Comparison of ENCODE assay signal across 18 cellular contexts in genomic region chr11:17428261-17428660, GRCh38. TPM values are rescaled to one million over a fixed set of nuclear protein-coding genes. Genes with fewer than 3 reads are reported as not detected.
DNase-seq lines count a peak whose midpoint lies in the region; ATAC-seq and TF ChIP-seq lines count a peak whose summit lies in the region.
"Had no signal": no experiment of that assay in that cellular context is flagged by ENCODE, and none has a peak within 500 bp of the region (broad histone marks: within the 10 kb centered on the region; RNA-seq: fewer than 3 reads in every experiment).

No MANE protein-coding gene starts in this region.

- H3K4me2 ChIP-seq in BLaER1 = peak overlapping the region; percentile 12; the same call in 1 of the 2 replicates

- peak overlapping the region; percentile 5 for H3K27ac Mint-ChIP-seq in neural crest cell (ENCODE audit: unreplicated experiment)
- no peak overlapping the region for H3K27ac Mint-ChIP-seq in osteocyte (ENCODE audit: unreplicated experiment)
- H3K27ac Mint-ChIP-seq: CD8-positive, alpha-beta T cell had no signal

- H3K4me1 Mint-ChIP-seq in neural crest cell (peaks cover 28% of the 10 kb centered on the region), osteocyte (ENCODE audit: unreplicated experiment) (no peaks in the 10 kb centered on the region)

- H3K27me3 Mint-ChIP-seq in neural crest cell (ENCODE audit: low read depth) (no peaks in the 10 kb centered on the region), osteocyte (ENCODE audit: unreplicated experiment) (peaks cover 15% of the 10 kb centered on the region)

- H4K20me1 ChIP-seq in BLaER1 = no peaks in the 10 kb centered on the region

- TF ChIP-seq CTCF in neural crest cell (conservative IDR thresholded peaks at IDR 0.05) (no peak), osteocyte (IDR thresholded peaks at IDR 0.05) (no peak)

- no peaks in the 10 kb centered on the region for H3K27me3 ChIP-seq in BLaER1
- H3K27me3 ChIP-seq: BE2C had no signal

- H3K27ac ChIP-seq in BLaER1 (peak overlapping the region; percentile 46; the same call in 1 of the 2 replicates), KOPT-K1 (ENCODE audit: low read depth, low read length, poor library complexity, severe bottlenecking) (peak overlapping the region; percentile 82)
- H3K27ac ChIP-seq: 22Rv1, C4-2B, GM23248 had no signal

- H3K4me3 Mint-ChIP-seq in neural crest cell = no peak overlapping the region
- H3K4me3 Mint-ChIP-seq in osteocyte (ENCODE audit: unreplicated experiment) = no peak overlapping the region
- H3K4me3 Mint-ChIP-seq: CD8-positive, alpha-beta T cell had no signal

- no peak for ATAC-seq in GM18505 (IDR thresholded peaks at IDR 0.05; ENCODE audit: unreplicated experiment)
- ATAC-seq: CD8-positive, alpha-beta T cell had no signal

- H3K9me3 Mint-ChIP-seq in neural crest cell (no peaks in the 10 kb centered on the region), osteocyte (ENCODE audit: unreplicated experiment) (no peaks in the 10 kb centered on the region)
- H3K9me3 Mint-ChIP-seq: CD4-positive, CD25-positive, alpha-beta regulatory T cell; CD8-positive, alpha-beta T cell had no signal

- H3K36me3 ChIP-seq in BLaER1 = no peaks in the 10 kb centered on the region
- H3K36me3 ChIP-seq in KOPT-K1 (ENCODE audit: insufficient read depth, low read length) = no peaks in the 10 kb centered on the region
- H3K36me3 ChIP-seq: BE2C had no signal

- H3K36me3 Mint-ChIP-seq in neural crest cell (ENCODE audit: low read depth) (no peaks in the 10 kb centered on the region), osteocyte (ENCODE audit: unreplicated experiment) (no peaks in the 10 kb centered on the region)
- H3K36me3 Mint-ChIP-seq: CD4-positive, CD25-positive, alpha-beta regulatory T cell; CD8-positive, alpha-beta T cell had no signal

- peaks cover 86% of the 10 kb centered on the region for H3K4me1 ChIP-seq in BLaER1
- H3K4me1 ChIP-seq: BE2C had no signal

- H3K4me3 ChIP-seq in BLaER1 = no peak overlapping the region
- H3K4me3 ChIP-seq: GM23248 had no signal

- no peak overlapping the region for H3K9ac ChIP-seq in BLaER1
- H3K9ac ChIP-seq: GM23248 had no signal

- no peaks in the 10 kb centered on the region for H3K9me3 ChIP-seq in BLaER1
- no peaks in the 10 kb centered on the region for H3K9me3 ChIP-seq in KOPT-K1 (ENCODE audit: insufficient read depth, low read length, poor library complexity, severe bottlenecking)
- H3K9me3 ChIP-seq: BE2C had no signal

- no peak for DNase-seq in neural crest cell (ENCODE audit: low read depth, low spot score)
- no peak for DNase-seq in osteocyte (ENCODE audit: extremely low spot score, unreplicated experiment)
- DNase-seq in NCI-H2029 treated with DMSO at 0.1 percent for 48 hours (lab: John Stamatoyannopoulos, UW) = no peak
- DNase-seq: BE2C; CD4-positive, CD25-positive, alpha-beta regulatory T cell; CD8-positive, alpha-beta T cell; DMS 273 treated with DMSO at 0.1 percent for 48 hours; DMS79; GF-D8; H7; HCEC 1CT had no signal

- TF ChIP-seq POLR2A in GM18505 (IDR thresholded peaks at IDR 0.05; ENCODE audit: borderline replicate concordance, extremely low read depth, insufficient read depth, insufficient read length) = no peak

RNA-seq across cellular contexts. Expression of gene KCNJ11, which starts 39.8 kb away (rescaled TPM):
- total RNA-seq in neural crest cell (2.3 TPM in 2 replicates), osteocyte (not detected in 2 replicates)
- total RNA-seq: CD4-positive, CD25-positive, alpha-beta regulatory T cell; Daoy; GM23248 had no signal

RNA-seq across cellular contexts. Expression of gene ABCC8, which starts 48.4 kb away (rescaled TPM):
- total RNA-seq in neural crest cell (4.6 and 6.1 TPM in 2 replicates), osteocyte (not detected in 2 replicates)
- total RNA-seq: CD4-positive, CD25-positive, alpha-beta regulatory T cell; CD8-positive, alpha-beta T cell; Daoy; GM23248 had no signal
